In genomic region chr1:25696643-25697042, GRCh38 we compare ENCODE assay signal across 7 cellular contexts.
DNase-seq lines count a peak whose midpoint lies in the region; ATAC-seq and TF ChIP-seq lines count a peak whose summit lies in the region.
"Not testable (repeated sequence)": the region's sequence is repeated elsewhere in the genome, so short reads cannot be mapped to it uniquely, and the experiment has no call there.

No MANE protein-coding gene starts in this region.

- not testable (repeated sequence) for ATAC-seq in T-cell (replicated peaks in 1 of 4); heart left ventricle

- H3K9ac ChIP-seq in endodermal cell (ENCODE audit: extremely low read depth, low read length, poor library complexity, severe bottlenecking): not testable (repeated sequence)

- not testable (repeated sequence) for TF ChIP-seq CTCF in endodermal cell (conservative IDR thresholded peaks at IDR 0.05); heart left ventricle (IDR thresholded peaks at IDR 0.05); mesothelial cell of epicardium (IDR thresholded peaks at IDR 0.05; ENCODE audit: unreplicated experiment); sigmoid colon (IDR thresholded peaks at IDR 0.05); tibial artery (IDR thresholded peaks at IDR 0.05)

- TF ChIP-seq EP300 in sigmoid colon (IDR thresholded peaks at IDR 0.05): not testable (repeated sequence)

- H3K27me3 ChIP-seq in endodermal cell (ENCODE audit: control insufficient read depth, insufficient read depth, low read length, poor library complexity, severe bottlenecking); heart left ventricle; sigmoid colon; tibial artery: not testable (repeated sequence)

- peak overlapping the region in 1 of 3 donors; percentile 35 for H3K4me3 Mint-ChIP-seq in T-cell
- H3K4me3 Mint-ChIP-seq in endodermal cell, mesothelial cell of epicardium: not testable (repeated sequence)

- intact Hi-C loops in heart left ventricle (cut with DNase I): loop anchor here in 6 of 10 donors (5.0 to 10.0 kb wide), 5 partner anchors 39 to 152 kb away; partner anchors contain the start of genes MAN1C1 (in 2 of the 6) and LDLRAP1 (in 1 of the 6)
- intact Hi-C loops in sigmoid colon (cut with DNase I); tibial artery (cut with DNase I; ENCODE audit: low total_unique reads): not testable (repeated sequence)

- not testable (repeated sequence) for H3K4me3 ChIP-seq in endodermal cell (ENCODE audit: low read length); heart left ventricle; sigmoid colon; tibial artery

- not testable (repeated sequence) for H3K9me3 Mint-ChIP-seq in T-cell, endodermal cell, mesothelial cell of epicardium

- H3K9me3 ChIP-seq in endodermal cell (ENCODE audit: control insufficient read depth, low read length); heart left ventricle; sigmoid colon; tibial artery: not testable (repeated sequence)

- not testable (repeated sequence) for TF ChIP-seq POLR2A in heart left ventricle (IDR thresholded peaks at IDR 0.05); sigmoid colon (IDR thresholded peaks at IDR 0.05)

- not testable (repeated sequence) for H3K36me3 ChIP-seq in endodermal cell (ENCODE audit: control insufficient read depth, insufficient read depth, low read length); heart left ventricle; sigmoid colon; tibial artery

- POLR2A ChIA-PET in T-cell (lab: Charles Lee): interaction anchor here in 1 of 2 donors (0.5 to 0.7 kb wide), 2 partner anchors 11 to 36 kb away, joined by 3 read pairs; no protein-coding TSS in a partner anchor

- peak overlapping the region; percentile 4 for H3K27ac ChIP-seq in angular gyrus (ENCODE audit: low read depth, low read length)
- H3K27ac ChIP-seq in endodermal cell (ENCODE audit: low read depth, low read length): not testable (repeated sequence)
- H3K27ac ChIP-seq in heart left ventricle: peak overlapping the region in 11 of 12 donors; percentile 61 to 99 (median 85)
- H3K27ac ChIP-seq in sigmoid colon: peak overlapping the region; percentile 81 to 90 (median 88)
- peak overlapping the region; percentile 78 to 80 for H3K27ac ChIP-seq in tibial artery

- CTCF ChIA-PET in T-cell (lab: Charles Lee): interaction anchor here in 1 of 2 donors (1.5 kb wide), 1 partner anchor 54 kb away, joined by 3 read pairs; no protein-coding TSS in a partner anchor

- H3K4me1 Mint-ChIP-seq in T-cell: peaks cover 55 to 57% (median 55%) of the 10 kb centered on the region in 3 donors
- H3K4me1 Mint-ChIP-seq in endodermal cell: peaks cover 21% of the 10 kb centered on the region
- H3K4me1 Mint-ChIP-seq in mesothelial cell of epicardium: peaks cover 40% of the 10 kb centered on the region

- H3K36me3 Mint-ChIP-seq in T-cell; endodermal cell (ENCODE audit: low read depth); mesothelial cell of epicardium: not testable (repeated sequence)

- H3K27ac Mint-ChIP-seq in T-cell: peak overlapping the region; percentile 16 to 77
- H3K27ac Mint-ChIP-seq in endodermal cell: not testable (repeated sequence)
- peak overlapping the region; percentile 28 for H3K27ac Mint-ChIP-seq in mesothelial cell of epicardium

- 88 to 91% methylated on average over 2 to 4 of the region's 4 CpGs for WGBS in endodermal cell (ENCODE audit: insufficient coverage in 1 of 2, insufficient read length in 1 of 2), 2 experiments
- WGBS in heart left ventricle, 4 donors: 94 to 98% (median 96%) methylated on average over 4 of the region's 4 CpGs
- WGBS in sigmoid colon, 2 donors: 80 to 92% methylated on average over 4 of the region's 4 CpGs

- not testable (repeated sequence) for DNase-seq in T-cell; heart left ventricle; mesothelial cell of epicardium (ENCODE audit: low spot score in 2 of 2, unreplicated experiment in 2 of 2); sigmoid colon; tibial artery
- DNase-seq in endodermal cell: peak; percentile 9

- not testable (repeated sequence) for H3K27me3 Mint-ChIP-seq in T-cell; endodermal cell (ENCODE audit: insufficient read depth); mesothelial cell of epicardium (ENCODE audit: low read depth)

- H3K4me1 ChIP-seq in endodermal cell (ENCODE audit: control insufficient read depth, insufficient read depth, low read length): not testable (repeated sequence)
- H3K4me1 ChIP-seq in heart left ventricle (peaks cover 6 to 95% (median 65%) of the 10 kb centered on the region in 12 donors), sigmoid colon (peaks cover 0 to 87% (median 83%) of the 10 kb centered on the region in 4 donors), tibial artery (peaks cover 12 to 84% (median 71%) of the 10 kb centered on the region in 4 donors)
